ENCODE assay signal across 10 cellular contexts in genomic region chr1:202964755-202965440, GRCh38. TPM values are rescaled to one million over a fixed set of nuclear protein-coding genes. Genes with fewer than 3 reads are reported as not detected.
DNase-seq lines count a peak whose midpoint lies in the region; ATAC-seq and TF ChIP-seq lines count a peak whose summit lies in the region.
"Had no signal": no experiment of that assay in that cellular context is flagged by ENCODE, and none has a peak within 500 bp of the region (broad histone marks: within the 10 kb centered on the region; RNA-seq: fewer than 3 reads in every experiment).

No MANE protein-coding gene starts in this region.

- no peaks in the 10 kb centered on the region for H3K27me3 ChIP-seq in RWPE2 (ENCODE audit: insufficient read depth, poor library complexity, severe bottlenecking)
- no peaks in the 10 kb centered on the region for H3K27me3 ChIP-seq in heart left ventricle
- H3K27me3 ChIP-seq in lower lobe of right lung (ENCODE audit: low read depth), result no peaks in the 10 kb centered on the region
- no peaks in the 10 kb centered on the region for H3K27me3 ChIP-seq in colonic mucosa
- H3K27me3 ChIP-seq: dorsolateral prefrontal cortex had no signal

- H3K36me3 ChIP-seq in RWPE2 (ENCODE audit: low read depth) (peaks cover 15% of the 10 kb centered on the region), heart left ventricle (peaks cover 0 to 43% (median 36%) of the 10 kb centered on the region in 9 donors), urinary bladder (ENCODE audit: insufficient read depth) (no peaks in the 10 kb centered on the region), lower lobe of right lung (peaks cover 37% of the 10 kb centered on the region), colonic mucosa (no peaks in the 10 kb centered on the region)

- peaks cover 14% of the 10 kb centered on the region for H3K4me1 ChIP-seq in RWPE2 (ENCODE audit: insufficient read depth, poor library complexity, severe bottlenecking)
- peaks cover 0 to 60% (median 33%) of the 10 kb centered on the region in 12 donors for H3K4me1 ChIP-seq in heart left ventricle
- H3K4me1 ChIP-seq in urinary bladder (ENCODE audit: insufficient read depth), result no peaks in the 10 kb centered on the region
- H3K4me1 ChIP-seq in lower lobe of right lung, result peaks cover 32% of the 10 kb centered on the region
- H3K4me1 ChIP-seq in colonic mucosa, result peaks cover 9% of the 10 kb centered on the region

- H3K27ac ChIP-seq in RWPE2 (ENCODE audit: poor library complexity, severe bottlenecking) (peak overlapping the region; percentile 52), heart left ventricle (peak overlapping the region; percentile 62 to 99 (median 93)), urinary bladder (ENCODE audit: low read depth) (peak overlapping the region; percentile 31), lower lobe of right lung (no peak overlapping the region), colonic mucosa (no peak overlapping the region)

- no peak for DNase-seq in activated T-cell treated with anti-CD3 and anti-CD28 coated beads, Interleukin-2, amount 50 U/mL, for 72 hours
- DNase-seq in activated T-cell treated with anti-CD3 and anti-CD28 coated beads for 4 hours (no peak), RWPE2 (ENCODE audit: low spot score) (no peak), heart left ventricle (peak in 4 of 5 donors; percentile 58 to 67 (median 64)), lower lobe of right lung (no peak), colonic mucosa (no peak)
- DNase-seq: stimulated activated naive B cell treated with anti-CD40 and anti-IgM and Interleukin-4, amounts not matched to agents 10 μg/mL and 1 μg/mL and 100 μg/mL, for 72 hours had no signal

- TF ChIP-seq CTCF in RWPE2 (IDR thresholded peaks at IDR 0.05; ENCODE audit: poor library complexity, severe bottlenecking), result no peak
- TF ChIP-seq CTCF in heart left ventricle (IDR thresholded peaks at IDR 0.05), result no peak
- TF ChIP-seq CTCF in lower lobe of right lung (IDR thresholded peaks at IDR 0.05), result no peak
- no peak for TF ChIP-seq CTCF in colonic mucosa (IDR thresholded peaks at IDR 0.05)

- WGBS in heart left ventricle, 4 donors, result 41 to 52% (median 43%) methylated on average over 6 of the region's 6 CpGs
- WGBS in urinary bladder, result 84% methylated on average over 6 of the region's 6 CpGs

- H3K27ac Mint-ChIP-seq in activated T-cell treated with anti-CD3 and anti-CD28 coated beads, Interleukin-2, amount 50 U/mL, for 72 hours, result peak overlapping the region; percentile 5
- H3K27ac Mint-ChIP-seq: stimulated activated naive B cell treated with anti-CD40 and anti-IgM and Interleukin-4, amounts not matched to agents 10 μg/mL and 1 μg/mL and 100 μg/mL, for 72 hours had no signal

- no peaks in the 10 kb centered on the region for H3K9me3 Mint-ChIP-seq in activated T-cell treated with anti-CD3 and anti-CD28 coated beads, Interleukin-2, amount 50 U/mL, for 72 hours
- H3K9me3 Mint-ChIP-seq: stimulated activated naive B cell treated with anti-CD40 and anti-IgM and Interleukin-4, amounts not matched to agents 10 μg/mL and 1 μg/mL and 100 μg/mL, for 72 hours had no signal

- H3K9ac ChIP-seq in colonic mucosa (ENCODE audit: low read depth in 2 of 2, low read length in 2 of 2), result no peak overlapping the region

- no peak overlapping the region for H3K4me3 Mint-ChIP-seq in activated T-cell treated with anti-CD3 and anti-CD28 coated beads, Interleukin-2, amount 50 U/mL, for 72 hours

- TF ChIP-seq POLR2A in heart left ventricle (IDR thresholded peaks at IDR 0.05), result no peak

- intact Hi-C loops in heart left ventricle (cut with DNase I) (loop anchor here in 3 of 10 donors (5.0 kb wide), 2 partner anchors 38 to 42 kb away; partner anchors contain the start of genes KLHL12 (in 2 of the 3) and TMEM183A (in 1 of the 3)), lower lobe of right lung (cut with DNase I) (no loop called here), colonic mucosa (cut with DNase I) (no loop called here)

- H3K4me3 ChIP-seq in RWPE2 (ENCODE audit: severe bottlenecking), result no peak overlapping the region
- peak overlapping the region in 6 of 12 donors; percentile 73 to 97 (median 92) for H3K4me3 ChIP-seq in heart left ventricle
- no peak overlapping the region for H3K4me3 ChIP-seq in urinary bladder (ENCODE audit: low read depth, low read length)
- no peak overlapping the region for H3K4me3 ChIP-seq in lower lobe of right lung
- H3K4me3 ChIP-seq in colonic mucosa, result no peak overlapping the region

- peaks cover 39% of the 10 kb centered on the region for H3K4me1 Mint-ChIP-seq in activated T-cell treated with anti-CD3 and anti-CD28 coated beads, Interleukin-2, amount 50 U/mL, for 72 hours (ENCODE audit: low read depth)

- no peaks in the 10 kb centered on the region for H3K27me3 Mint-ChIP-seq in activated T-cell treated with anti-CD3 and anti-CD28 coated beads, Interleukin-2, amount 50 U/mL, for 72 hours (ENCODE audit: low read depth)
- H3K27me3 Mint-ChIP-seq: stimulated activated naive B cell treated with anti-CD40 and anti-IgM and Interleukin-4, amounts not matched to agents 10 μg/mL and 1 μg/mL and 100 μg/mL, for 72 hours had no signal

- no peak for ATAC-seq in activated T-cell treated with anti-CD3 and anti-CD28 coated beads, Interleukin-2, amount 50 U/mL, for 72 hours (replicated peaks in 1 of 2)
- peak; percentile 24; the same call in 1 of the 3 replicates for ATAC-seq in RWPE2 (ENCODE audit: low read depth)
- peak; percentile 54 to 75 (median 66) for ATAC-seq in heart left ventricle
- ATAC-seq in HG02884 (IDR thresholded peaks at IDR 0.05; ENCODE audit: unreplicated experiment), result no peak
- no peak for ATAC-seq in lower lobe of right lung
- ATAC-seq: stimulated activated naive B cell treated with anti-CD40 and anti-IgM and Interleukin-4, amounts not matched to agents 10 μg/mL and 1 μg/mL and 100 μg/mL, for 72 hours had no signal

- H3K9me3 ChIP-seq in RWPE2 (ENCODE audit: severe bottlenecking) (no peaks in the 10 kb centered on the region), heart left ventricle (no peaks in the 10 kb centered on the region), lower lobe of right lung (no peaks in the 10 kb centered on the region), colonic mucosa (no peaks in the 10 kb centered on the region)

- peaks cover 0 to 2% of the 10 kb centered on the region in 2 donors for H3K36me3 Mint-ChIP-seq in activated T-cell treated with anti-CD3 and anti-CD28 coated beads, Interleukin-2, amount 50 U/mL, for 72 hours (ENCODE audit: insufficient read depth in 2 of 2)

RNA-seq across cellular contexts. Expression of gene CYB5R1, which starts 2.2 kb away (rescaled TPM):
- total RNA-seq in activated T-cell treated with anti-CD3 and anti-CD28 coated beads, Interleukin-2, amount 50 U/mL, for 72 hours, result 10 to 100 TPM; 24.9 to 30.1 TPM
- total RNA-seq in heart left ventricle (100 to 1,000 TPM; 146 to 274 (median 190) TPM), urinary bladder (33.7 TPM), lower lobe of right lung (67.9 TPM), colonic mucosa (10 to 100 TPM; 22.2 to 23.4 TPM)
- polyA plus RNA-seq in heart left ventricle (100 to 1,000 TPM; 128 to 286 TPM), urinary bladder (72.3 TPM)

RNA-seq across cellular contexts. Expression of gene ADIPOR1, which starts 6.8 kb away (rescaled TPM):
- 10 to 100 TPM; 72.0 to 75.3 TPM for total RNA-seq in activated T-cell treated with anti-CD3 and anti-CD28 coated beads, Interleukin-2, amount 50 U/mL, for 72 hours
- total RNA-seq in heart left ventricle, result 100 to 1,000 TPM in 5 of 9 donors, 10 to 100 TPM in 4; 91.4 to 155 (median 102) TPM
- 100 to 1,000 TPM in 1 of 2 donors, 10 to 100 TPM in 1; 57.4 to 154 TPM for polyA plus RNA-seq in heart left ventricle
- total RNA-seq in urinary bladder, result 63.6 TPM
- polyA plus RNA-seq in urinary bladder, result 71.1 TPM
- total RNA-seq in lower lobe of right lung, result 110 TPM
- 10 to 100 TPM; 82.1 to 82.7 TPM for total RNA-seq in colonic mucosa

RNA-seq across cellular contexts. Expression of gene KLHL12, which starts 37.9 kb away (rescaled TPM):
- 10 to 100 TPM; 43.8 to 52.5 TPM for total RNA-seq in activated T-cell treated with anti-CD3 and anti-CD28 coated beads, Interleukin-2, amount 50 U/mL, for 72 hours
- total RNA-seq in heart left ventricle (10 to 100 TPM; 16.1 to 30.1 (median 21.5) TPM), urinary bladder (25.1 TPM), lower lobe of right lung (25.3 TPM), colonic mucosa (10 to 100 TPM; 28.7 to 29.6 TPM)
- polyA plus RNA-seq in heart left ventricle (10 to 100 TPM; 10.4 to 17.2 TPM), urinary bladder (19.3 TPM)

RNA-seq across cellular contexts. Expression of gene TMEM183A, which starts 42.3 kb away (rescaled TPM):
- 10 to 100 TPM; 63.8 to 80.7 TPM for total RNA-seq in activated T-cell treated with anti-CD3 and anti-CD28 coated beads, Interleukin-2, amount 50 U/mL, for 72 hours
- total RNA-seq in heart left ventricle (10 to 100 TPM; 20.0 to 34.8 (median 29.9) TPM), urinary bladder (60.9 TPM), lower lobe of right lung (52.0 TPM), colonic mucosa (100 to 1,000 TPM; 117 to 134 TPM)
- polyA plus RNA-seq in heart left ventricle (10 to 100 TPM in 1 of 2 donors, 1 to 10 TPM in 1; 9.5 to 45.7 TPM), urinary bladder (50.4 TPM)

Comparison
In these comparisons a context has a peak if more than half of its experiments do, and no peak if none do; other contexts are left out.
1. ATAC-seq: peak in RWPE2 (single experiment) and heart left ventricle (4 of 4); none in activated T-cell treated with anti-CD3 and anti-CD28 coated beads, Interleukin-2, amount 50 U/mL, for 72 hours (0 of 2), HG02884 (single experiment) and lower lobe of right lung (0 of 2).
2. DNase-seq: peak in heart left ventricle (4 of 5); none in activated T-cell treated with anti-CD3 and anti-CD28 coated beads, Interleukin-2, amount 50 U/mL, for 72 hours (0 of 2), activated T-cell treated with anti-CD3 and anti-CD28 coated beads for 4 hours (single experiment), RWPE2 (single experiment), lower lobe of right lung (single experiment) and colonic mucosa (single experiment).
3. H3K27ac ChIP-seq: peak in RWPE2 (single experiment), heart left ventricle (12 of 12) and urinary bladder (single experiment); none in lower lobe of right lung (single experiment) and colonic mucosa (single experiment).